ENCODE assay signal across 18 cellular contexts in genomic region chr17:49985310-49985990, GRCh38. TPM values are rescaled to one million over a fixed set of nuclear protein-coding genes. Genes with fewer than 3 reads are reported as not detected.
A peak's percentile ranks its signal among the peaks of the same experiment; 100 is the strongest.
DNase-seq lines count a peak whose midpoint lies in the region.
"Had no signal": no experiment of that assay in that cellular context is flagged by ENCODE, and none has a peak within 500 bp of the region (broad histone marks: within the 10 kb centered on the region; RNA-seq: fewer than 3 reads in every experiment).

No MANE protein-coding gene starts in this region.

- H3K4me3 ChIP-seq in SJCRH30, result no peak overlapping the region
- H3K4me3 ChIP-seq: A549 had no signal

- H3K27ac ChIP-seq in SJCRH30, result no peak overlapping the region
- H3K27ac ChIP-seq: A549 had no signal

- peak; percentile 51 for DNase-seq in activated effector memory CD4-positive, alpha-beta T cell treated with anti-CD3 and anti-CD28 coated beads, Interleukin-2, amount 50 U/mL, for 16 hours
- DNase-seq in activated effector memory CD4-positive, alpha-beta T cell treated with Interleukin-2 at 50 U/mL for 16 hours, result no peak
- DNase-seq in NCI-H82 (lab: John Stamatoyannopoulos, UW), result peak; percentile 78
- peak; percentile 2 for DNase-seq in epidermal melanocyte (ENCODE audit: insufficient read length, low spot score)
- DNase-seq in AML-193 (lab: John Stamatoyannopoulos, UW), result no peak
- no peak for DNase-seq in NCI-H2107 (lab: John Stamatoyannopoulos, UW)
- DNase-seq in SKM-1 (lab: John Stamatoyannopoulos, UW; ENCODE audit: unreplicated experiment), result no peak
- DNase-seq in SJCRH30, result no peak
- DNase-seq: CD4-positive, alpha-beta memory T cell; IMR-90; Kasumi-1; NCI-H1436; NCI-H2081 treated with DMSO at 0.1 percent for 48 hours; NCI-H345; NCI-H526 treated with DMSO at 0.1 percent for 48 hours; SIG-M5 had no signal

- H3K27me3 ChIP-seq in SJCRH30, result peaks cover 6% of the 10 kb centered on the region; the same call in 1 of the 2 replicates

- no peaks in the 10 kb centered on the region for H3K36me3 ChIP-seq in SJCRH30

- H3K9me3 ChIP-seq in SJCRH30 (replicated peaks), result no peaks in the 10 kb centered on the region
- H3K9me3 ChIP-seq: A549 had no signal

- peaks cover 21% of the 10 kb centered on the region for H3K4me1 ChIP-seq in SJCRH30

RNA-seq across cellular contexts. Expression of gene DLX3, which starts 9.6 kb away (rescaled TPM):
- not detected in 2 replicates for total RNA-seq in SJCRH30 (2014; rRNA removed; shearing (Covaris generic))
- total RNA-seq: CD4-positive, alpha-beta memory T cell; Daoy; IMR-90 had no signal

RNA-seq across cellular contexts. Expression of gene DLX4, which starts 16.5 kb away (rescaled TPM):
- 0.10 and 0.34 TPM in 2 replicates for total RNA-seq in SJCRH30 (2014; rRNA removed; shearing (Covaris generic))
- total RNA-seq: IMR-90 had no signal

Comparison
In these comparisons a context has a peak if more than half of its experiments do, and no peak if none do; other contexts are left out.
1. DNase-seq: peak in activated effector memory CD4-positive, alpha-beta T cell treated with anti-CD3 and anti-CD28 coated beads, Interleukin-2, amount 50 U/mL, for 16 hours (single experiment), NCI-H82 (single experiment) and epidermal melanocyte (single experiment); none in activated effector memory CD4-positive, alpha-beta T cell treated with Interleukin-2 at 50 U/mL for 16 hours (single experiment), AML-193 (0 of 2), NCI-H2107 (single experiment), SKM-1 (single experiment) and SJCRH30 (0 of 2).